Comparison of ENCODE assay signal across 8 cellular contexts in the genomic region with DNA sequence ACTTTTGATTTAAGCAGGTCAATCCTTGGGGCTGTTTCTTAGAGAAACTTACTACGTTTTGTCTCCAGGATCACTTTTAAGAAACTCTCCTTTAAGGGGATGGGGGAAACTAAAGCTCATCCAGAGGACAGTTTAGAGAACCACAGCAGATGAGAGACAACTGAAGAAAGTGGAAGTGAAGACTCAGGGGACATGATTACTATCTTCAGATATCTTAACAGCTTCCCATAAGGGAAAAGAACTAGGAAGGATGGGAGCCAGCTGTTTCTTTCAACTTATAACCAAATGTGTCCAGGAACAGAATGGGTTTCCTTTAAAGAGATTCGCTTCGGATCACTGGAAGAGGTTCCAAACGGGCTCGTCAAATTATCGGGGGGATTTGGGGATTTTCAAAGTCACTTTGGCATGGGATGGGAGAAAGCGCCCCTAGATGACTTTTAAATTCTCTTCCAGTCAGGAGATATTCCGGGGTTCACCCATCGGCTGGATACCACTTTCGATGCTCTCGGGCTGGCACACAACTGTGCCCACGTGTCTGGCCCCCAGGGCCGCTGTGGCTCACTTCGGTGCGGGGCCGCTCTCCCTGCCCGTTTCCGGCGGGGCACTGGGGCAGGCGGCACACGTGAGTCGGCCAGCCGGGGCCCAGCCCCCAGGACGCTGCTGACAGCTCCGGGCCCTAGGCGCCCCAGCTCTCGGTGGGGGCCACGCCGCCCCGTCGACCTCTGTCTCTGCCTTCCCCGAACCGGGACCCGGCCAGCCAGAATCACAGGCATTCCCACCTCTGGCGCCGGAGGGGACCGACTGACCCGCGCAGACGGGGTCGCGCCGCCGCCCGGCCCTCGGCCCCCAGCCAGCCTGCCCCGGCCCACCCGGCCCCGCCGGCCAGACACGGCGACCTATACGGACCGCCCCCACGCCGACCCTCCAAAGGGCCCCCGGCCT. TPM values are rescaled to one million over a fixed set of nuclear protein-coding genes. Genes with fewer than 3 reads are reported as not detected.
DNase-seq lines count a peak whose midpoint lies in the region; ATAC-seq lines count a peak whose summit lies in the region.

No MANE protein-coding gene starts in this region.

- H3K4me1 ChIP-seq in HUES6 (ENCODE audit: control insufficient read depth, insufficient read depth, low read length): peaks cover 28% of the 10 kb centered on the region; the same call in 1 of the 2 replicates
- H3K4me1 ChIP-seq in iPS-15b (ENCODE audit: control insufficient read depth, insufficient read depth, low read length): peaks cover 3% of the 10 kb centered on the region
- peaks cover 23% of the 10 kb centered on the region for H3K4me1 ChIP-seq in skeletal muscle satellite cell (ENCODE audit: control insufficient read depth, insufficient read depth, low read length)

- peaks cover 20% of the 10 kb centered on the region for H3K27me3 ChIP-seq in HUES6 (ENCODE audit: control insufficient read depth, insufficient read depth, low read length)
- H3K27me3 ChIP-seq in iPS-15b (ENCODE audit: control insufficient read depth, insufficient read depth, low read length): peaks cover 22% of the 10 kb centered on the region
- H3K27me3 ChIP-seq in skeletal muscle satellite cell (ENCODE audit: control insufficient read depth, insufficient read depth, low read length): no peaks in the 10 kb centered on the region

- H3K36me3 ChIP-seq in HUES6 (ENCODE audit: control insufficient read depth, insufficient read depth, low read length) (no peaks in the 10 kb centered on the region), iPS-15b (ENCODE audit: control insufficient read depth, insufficient read depth, low read length) (no peaks in the 10 kb centered on the region), skeletal muscle satellite cell (ENCODE audit: insufficient read depth, low read length) (no peaks in the 10 kb centered on the region)

- H3K9me3 ChIP-seq in HUES6 (ENCODE audit: control insufficient read depth, insufficient read depth, low read depth, low read length) (no peaks in the 10 kb centered on the region), iPS-15b (ENCODE audit: control insufficient read depth, insufficient read depth, low read length) (no peaks in the 10 kb centered on the region), skeletal muscle satellite cell (replicated peaks; ENCODE audit: low read length) (no peaks in the 10 kb centered on the region)

- H3K4me2 ChIP-seq in skeletal muscle satellite cell (ENCODE audit: low read length): peak overlapping the region; percentile 76

- DNase-seq in Caki2 (ENCODE audit: low read depth): peak; percentile 39
- peak in 4 of 5 experiments; percentile 9 to 71 (median 12) for DNase-seq in T-helper 2 cell
- DNase-seq in astrocyte of the hippocampus (ENCODE audit: low read depth, low spot score): peak; percentile 68
- no peak for DNase-seq in amniotic stem cell (lab: John Stamatoyannopoulos, UW)

- H3K4me3 ChIP-seq in HUES6 (ENCODE audit: low read depth, low read length) (peak overlapping the region; percentile 70), iPS-15b (ENCODE audit: low read depth, low read length) (peak overlapping the region; percentile 38), skeletal muscle satellite cell (ENCODE audit: low read length) (peak overlapping the region; percentile 88)

- H3K9ac ChIP-seq in HUES6 (ENCODE audit: low read length): peak overlapping the region; percentile 68
- peak overlapping the region; percentile 0 for H3K9ac ChIP-seq in iPS-15b (ENCODE audit: low read depth, low read length)
- H3K9ac ChIP-seq in skeletal muscle satellite cell (ENCODE audit: low read depth, low read length): peak overlapping the region; percentile 92

- peak; percentile 47 for ATAC-seq in GM19467 (IDR thresholded peaks at IDR 0.05; ENCODE audit: unreplicated experiment)

- in situ Hi-C loops in Caki2 (cut with HindIII; ENCODE audit: low pct_unique_long_range_greater_than_20kb, low sequenced_read_pairs): no loop called here

- H3K27ac ChIP-seq in HUES6 (ENCODE audit: low read depth, low read length): no peak overlapping the region; the same call in 1 of the 2 replicates

RNA-seq across cellular contexts. Expression of gene SCMH1, which starts 1.0 kb away (rescaled TPM):
- total RNA-seq in Caki2 (2014; rRNA removed; shearing (Covaris generic); ENCODE audit: low replicate concordance): 8.8 and 20.3 TPM in 2 replicates
- total RNA-seq in skeletal muscle satellite cell (2012; rRNA removed): 11.4 and 11.9 TPM in 2 replicates

Comparison
In these comparisons a context has a peak if more than half of its experiments do, and no peak if none do; other contexts are left out.
1. H3K4me3 ChIP-seq: peak in every context shown above with its lines; median percentile 88 in skeletal muscle satellite cell; 70 in HUES6; 38 in iPS-15b.
2. H3K9ac ChIP-seq: peak in every context shown above with its lines; median percentile 92 in skeletal muscle satellite cell; 68 in HUES6; 0 in iPS-15b.